Comparison of ENCODE assay signal across 20 cellular contexts in the genomic region with DNA sequence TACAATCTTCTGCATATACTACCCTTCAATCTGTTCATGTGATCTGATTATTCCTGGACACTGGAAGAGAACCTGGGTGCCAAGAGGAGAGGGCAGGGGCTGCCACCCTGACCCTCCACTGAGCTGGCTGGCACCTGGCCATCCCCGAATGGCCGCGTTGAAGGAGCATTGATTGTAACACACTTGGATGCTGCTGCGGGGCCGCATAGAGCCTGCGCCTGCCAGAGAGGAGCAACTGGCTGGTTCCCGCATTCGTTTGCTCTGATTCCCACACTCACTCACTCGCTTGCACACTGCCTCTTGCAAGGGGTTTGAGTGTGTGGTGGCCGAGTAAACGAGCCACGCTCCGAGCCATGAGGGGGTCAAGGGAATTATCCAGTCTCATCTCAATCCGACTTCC. TPM values are rescaled to one million over a fixed set of nuclear protein-coding genes. Genes with fewer than 3 reads are reported as not detected.
DNase-seq lines count a peak whose midpoint lies in the region; ATAC-seq, FAIRE-seq and TF ChIP-seq lines count a peak whose summit lies in the region.
"Had no signal": no experiment of that assay in that cellular context is flagged by ENCODE, and none has a peak within 500 bp of the region (broad histone marks: within the 10 kb centered on the region; RNA-seq: fewer than 3 reads in every experiment).

No MANE protein-coding gene starts in this region.

- H3K4me1 Mint-ChIP-seq in T-helper 17 cell (peaks cover 9% of the 10 kb centered on the region), memory B cell (peaks cover 2% of the 10 kb centered on the region)

- H3K9me3 ChIP-seq in T-helper 17 cell (ENCODE audit: control insufficient read depth, low read length, poor library complexity, severe bottlenecking) (no peaks in the 10 kb centered on the region), mammary epithelial cell (replicated peaks; ENCODE audit: insufficient read depth, low read length) (no peaks in the 10 kb centered on the region)
- H3K9me3 ChIP-seq: BE2C had no signal

- CTCF ChIA-PET in mammary epithelial cell (lab: Charles Lee; ENCODE audit: low non-redundant PET), result no interaction called here

- dilution Hi-C loops in mammary epithelial cell (cut with HindIII; ENCODE audit: low sequenced_read_pairs), result no loop called here

- in situ Hi-C loops in mammary epithelial cell (cut with MboI; ENCODE audit: low sequenced_read_pairs in 2 of 2), result loop anchor here in 1 of 2 donors (10.0 kb wide), 1 partner anchor 306 kb away; no protein-coding TSS in a partner anchor

- H3K4me2 ChIP-seq in mammary epithelial cell (ENCODE audit: insufficient read depth, low read depth, low read length), result no peak overlapping the region

- no peak overlapping the region for H3K4me3 Mint-ChIP-seq in T-helper 17 cell
- H3K4me3 Mint-ChIP-seq in memory B cell, result no peak overlapping the region
- H3K4me3 Mint-ChIP-seq: CD4-positive, CD25-positive, alpha-beta regulatory T cell had no signal

- peaks cover 3% of the 10 kb centered on the region for H3K4me1 ChIP-seq in mammary epithelial cell (ENCODE audit: insufficient read depth, low read length)
- H3K4me1 ChIP-seq: BE2C had no signal

- DNase-seq in T-helper 17 cell (no peak), memory B cell (ENCODE audit: low spot score in 2 of 2) (no peak), putamen (ENCODE audit: low spot score) (peak; percentile 44), NCI-H82 (lab: John Stamatoyannopoulos, UW) (no peak), GM12891 (ENCODE audit: insufficient read length, low spot score) (no peak), mammary epithelial cell (no peak), SIG-M5 treated with dmso at 0.1 percent for 504 hours (lab: John Stamatoyannopoulos, UW; ENCODE audit: unreplicated experiment) (no peak)
- DNase-seq: BE2C; CD4-positive, CD25-positive, alpha-beta regulatory T cell; COR-L47; DMS 273 treated with DMSO at 0.1 percent for 48 hours; NCI-H1092 treated with DMSO at 0.1 percent for 48 hours; NCI-H1694; NCI-H2081 treated with DMSO at 0.1 percent for 48 hours; NCI-H510A; NCI-H748 treated with DMSO at 0.1 percent for 48 hours; SHP77 had no signal

- no peaks in the 10 kb centered on the region for H3K9me3 Mint-ChIP-seq in memory B cell
- H3K9me3 Mint-ChIP-seq: CD4-positive, CD25-positive, alpha-beta regulatory T cell had no signal

- no peak overlapping the region for H3K4me3 ChIP-seq in mammary epithelial cell (replicated peaks in 1 of 3; ENCODE audit: insufficient read depth in 1 of 3, low read depth in 2 of 3, low read length in 3 of 3)

- intact Hi-C loops in mammary epithelial cell (cut with micrococcal nuclease), result no loop called here

- 94% methylated on average over 11 of the region's 14 CpGs for WGBS in mammary epithelial cell (ENCODE audit: low coverage, missing lambda C conversion rate)

- H3K36me3 Mint-ChIP-seq in T-helper 17 cell (ENCODE audit: low read depth) (peaks cover 18% of the 10 kb centered on the region), memory B cell (peaks cover 39% of the 10 kb centered on the region)

- ATAC-seq in T-helper 17 cell (no peak), memory B cell (ENCODE audit: low read depth) (no peak)

- H3K9ac ChIP-seq in mammary epithelial cell (ENCODE audit: insufficient read depth, low read length), result no peak overlapping the region

- no peak for TF ChIP-seq POLR2A in GM12891 (IDR thresholded peaks at IDR 0.05; ENCODE audit: low read depth, low read length)

- BruUV-seq in mammary epithelial cell (replicated peaks; lab: Mats Ljungman, UMichigan), result no TSS peak

- no peak for TF ChIP-seq CTCF in mammary epithelial cell (conservative IDR thresholded peaks at IDR 0.05 in 1 of 2, IDR thresholded peaks at IDR 0.05 in 1 of 2; ENCODE audit: extremely low read depth in 1 of 2, insufficient read depth in 1 of 2, low read depth in 1 of 2, low read length in 2 of 2)

- H3K27me3 Mint-ChIP-seq in T-helper 17 cell (no peaks in the 10 kb centered on the region), memory B cell (no peaks in the 10 kb centered on the region)
- H3K27me3 Mint-ChIP-seq: CD4-positive, CD25-positive, alpha-beta regulatory T cell had no signal

- peaks cover 17% of the 10 kb centered on the region for H3K36me3 ChIP-seq in mammary epithelial cell (ENCODE audit: insufficient read depth, low read length)

- H4K20me1 ChIP-seq in mammary epithelial cell (ENCODE audit: insufficient read depth, low read length), result no peaks in the 10 kb centered on the region

- H2AFZ ChIP-seq in mammary epithelial cell (ENCODE audit: low read depth, low read length), result no peak overlapping the region

- H3K27ac Mint-ChIP-seq in T-helper 17 cell, result peak overlapping the region; percentile 53
- H3K27ac Mint-ChIP-seq in memory B cell, result peak overlapping the region; percentile 28

- H3K79me2 ChIP-seq in mammary epithelial cell (ENCODE audit: insufficient read depth, low read length), result no peaks in the 10 kb centered on the region

- H3K27ac ChIP-seq in cingulate gyrus (ENCODE audit: low read depth, low read length) (peak overlapping the region; percentile 93), mammary epithelial cell (ENCODE audit: insufficient read depth, low read depth, low read length) (no peak overlapping the region)

- no peaks in the 10 kb centered on the region for H3K27me3 ChIP-seq in mammary epithelial cell (ENCODE audit: insufficient read depth, low read length)
- H3K27me3 ChIP-seq: BE2C had no signal

- no peak for FAIRE-seq in GM12891 (lab: Jason Lieb, UNC)
- FAIRE-seq: G401.6, H1 had no signal

TF ChIP-seq in GM12891, 5 proteins besides CTCF, POLR2A, EP300 and RAD21:
- no peak for TF ChIP-seq TAF1 (IDR thresholded peaks at IDR 0.05; ENCODE audit: low read depth, low read length)
- no peak for TF ChIP-seq POU2F2 (IDR thresholded peaks at IDR 0.05; ENCODE audit: low read depth, low read length)
- TF ChIP-seq POLR2AphosphoS5 (IDR thresholded peaks at IDR 0.05; ENCODE audit: low read depth, low read length), result no peak
- TF ChIP-seq PAX5 (IDR thresholded peaks at IDR 0.05; ENCODE audit: insufficient read depth, low read length, severe bottlenecking), result no peak
- no peak for TF ChIP-seq SPI1 (IDR thresholded peaks at IDR 0.05; ENCODE audit: low read depth, low read length)
TF ChIP-seq in GM12891: peak in this region for 0.

RNA-seq across cellular contexts. Expression of a gene that starts 32.4 kb away (rescaled TPM):
- total RNA-seq in T-helper 17 cell, result 10 to 100 TPM; 31.6 to 32.1 TPM
- polyA plus RNA-seq in GM12891 (2012; ENCODE audit: low read depth, missing spikeins), result 15.4 TPM
- 10 to 100 TPM; 60.4 to 69.8 TPM for total RNA-seq in mammary epithelial cell
- 12.6 TPM for polyA plus RNA-seq in mammary epithelial cell
- 168 TPM for polyA minus RNA-seq in mammary epithelial cell
